8 cellular contexts compared by ENCODE assay signal in genomic region chr2:233051241-233052149, GRCh38. TPM values are rescaled to one million over a fixed set of nuclear protein-coding genes. Genes with fewer than 3 reads are reported as not detected.
A peak's percentile ranks its signal among the peaks of the same experiment; 100 is the strongest.
DNase-seq lines count a peak whose midpoint lies in the region; ATAC-seq and TF ChIP-seq lines count a peak whose summit lies in the region.

No MANE protein-coding gene starts in this region.

- no peaks in the 10 kb centered on the region for H3K36me3 ChIP-seq in iPS DF 6.9 (ENCODE audit: control insufficient read depth, insufficient read depth, low read length)
- H3K36me3 ChIP-seq in spleen, result no peaks in the 10 kb centered on the region

- no CpG with 5 or more reads among the region's 24 CpGs for WGBS in iPS DF 6.9 (ENCODE audit: insufficient coverage, insufficient read length)
- WGBS in spleen, 5 donors, result 50 to 66% (median 56%) methylated on average over 24 of the region's 24 CpGs

- no peak overlapping the region for H3K4me3 ChIP-seq in cardiac fibroblast (replicated peaks in 1 of 2; ENCODE audit: low read depth in 2 of 2, low read length in 2 of 2)
- H3K4me3 ChIP-seq in iPS DF 6.9 (ENCODE audit: low read length), result peak overlapping the region; percentile 24; the same call in 1 of the 2 replicates
- no peak overlapping the region for H3K4me3 ChIP-seq in spleen

- intact Hi-C loops in spleen (cut with DNase I; ENCODE audit: low total_unique reads), result loop anchor here (10.0 kb wide), 1 partner anchor 203 kb away; the partner anchor contains the start of gene ATG16L1

- no peak for TF ChIP-seq CTCF in cardiac fibroblast (IDR thresholded peaks at IDR 0.05; ENCODE audit: low read depth, low read length)
- peak in 1 of 11 experiments; percentile 11 for TF ChIP-seq CTCF in spleen (IDR thresholded peaks at IDR 0.05 in 8 of 11, conservative IDR thresholded peaks at IDR 0.05 in 3 of 11)

- H3K27me3 ChIP-seq in iPS DF 6.9 (ENCODE audit: control insufficient read depth, insufficient read depth, low read length) (no peaks in the 10 kb centered on the region), spleen (replicated peaks in 1 of 7) (no peaks in the 10 kb centered on the region)

- ATAC-seq in GM21786 (IDR thresholded peaks at IDR 0.05; ENCODE audit: unreplicated experiment), result no peak
- no peak for ATAC-seq in HG03139 (IDR thresholded peaks at IDR 0.05; ENCODE audit: unreplicated experiment)

- peaks cover 6% of the 10 kb centered on the region for H3K4me1 ChIP-seq in iPS DF 6.9 (ENCODE audit: control insufficient read depth, insufficient read depth, low read length)
- H3K4me1 ChIP-seq in spleen, result peaks cover 0 to 34% (median 14%) of the 10 kb centered on the region in 6 donors

- TF ChIP-seq POLR2A in spleen (IDR thresholded peaks at IDR 0.05), result no peak

- H3K9me3 ChIP-seq in iPS DF 6.9 (ENCODE audit: control insufficient read depth, insufficient read depth, low read length), result no peaks in the 10 kb centered on the region
- H3K9me3 ChIP-seq in spleen, result no peaks in the 10 kb centered on the region

- DNase-seq in Kasumi-1 (lab: John Stamatoyannopoulos, UW) (peak; percentile 13 to 14), cardiac fibroblast (ENCODE audit: low read depth in 2 of 2) (peak; percentile 79 to 90), iPS DF 6.9 (ENCODE audit: low read depth, low spot score) (no peak), spleen (peak; percentile 87), NCI-H446 (lab: John Stamatoyannopoulos, UW) (no peak), HPDE6-E6E7 (ENCODE audit: extremely low spot score) (no peak)

- H3K27ac ChIP-seq in iPS DF 6.9 (ENCODE audit: low read length) (no peak overlapping the region), spleen (peak overlapping the region in 6 of 8 donors; percentile 32 to 69 (median 56))

RNA-seq across cellular contexts. Expression of gene INPP5D, which starts 8.6 kb away (rescaled TPM):
- 100 to 1,000 TPM; 172 to 246 (median 186) TPM for total RNA-seq in spleen
- 10 to 100 TPM; 71.1 to 97.8 (median 97.4) TPM for polyA plus RNA-seq in spleen

RNA-seq across cellular contexts. Expression of gene NEU2, which starts 19.0 kb away (rescaled TPM):
- not detected for total RNA-seq in spleen
- not detected for polyA plus RNA-seq in spleen

RNA-seq across cellular contexts. Expression of gene NGEF, which starts 38.4 kb away (rescaled TPM):
- total RNA-seq in spleen, result under 1 TPM in 3 of 7 donors, not detected in 4; 0.23 to 0.79 (median 0.43) TPM
- polyA plus RNA-seq in spleen, result under 1 TPM in 2 of 3 donors, not detected in 1; 0.26 to 0.45 TPM

Comparison
In these comparisons a context has a peak if more than half of its experiments do, and no peak if none do; other contexts are left out.
1. DNase-seq: peak in Kasumi-1 (2 of 2), cardiac fibroblast (2 of 2) and spleen (single experiment); none in iPS DF 6.9 (single experiment), NCI-H446 (0 of 2) and HPDE6-E6E7 (single experiment).